ENCODE assay signal across 1 cellular context in genomic region chr2:42495234-42495581, GRCh38.
TF ChIP-seq lines count a peak whose summit lies in the region.

No MANE protein-coding gene starts in this region.

TF ChIP-seq in HEK293, 187 proteins besides CTCF, POLR2A, EP300 and RAD21 (continued from another document):
- TF ChIP-seq ELK4 (IDR thresholded peaks at IDR 0.05; ENCODE audit: borderline replicate concordance, low read depth, low read length) (no peak), ZNF175 (tag by site-specific recombination; IDR thresholded peaks at IDR 0.05) (no peak), YY2 (tag by site-specific recombination; IDR thresholded peaks at IDR 0.05) (no peak)
